31 cellular contexts compared by ENCODE assay signal in the genomic region with DNA sequence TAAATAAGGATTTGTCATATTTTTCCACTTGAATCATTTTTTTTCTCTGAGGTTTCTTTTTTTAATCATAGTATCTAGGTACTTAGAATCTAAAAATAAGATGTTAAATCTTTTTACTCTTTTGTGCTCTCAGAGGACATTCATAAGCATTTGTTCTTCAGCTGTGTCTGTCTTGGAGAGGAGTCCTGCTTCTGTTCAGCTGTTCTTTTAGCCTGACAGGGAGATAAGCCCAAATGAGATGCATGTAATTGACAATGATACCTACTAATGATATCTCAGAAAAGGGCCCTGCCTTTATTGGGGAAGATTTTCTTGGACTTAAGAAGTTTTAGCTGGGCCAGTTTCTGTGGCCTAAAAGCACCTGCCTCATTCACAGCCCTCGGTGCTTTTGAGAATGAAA.
"Had no signal": no experiment of that assay in that cellular context is flagged by ENCODE, and none has a peak within 500 bp of the region (broad histone marks: within the 10 kb centered on the region; RNA-seq: fewer than 3 reads in every experiment).

No MANE protein-coding gene starts in this region.

- H3K4me1 Mint-ChIP-seq: naive B cell; stimulated activated naive B cell treated with anti-CD40 and anti-IgM and Interleukin-4, amounts not matched to agents 10 μg/mL and 1 μg/mL and 100 μg/mL, for 72 hours had no signal

- H3K9me3 Mint-ChIP-seq: immature natural killer cell; naive B cell; natural killer cell; nephron progenitor cell; neural progenitor cell; stimulated activated naive B cell treated with anti-CD40 and anti-IgM and Interleukin-4, amounts not matched to agents 10 μg/mL and 1 μg/mL and 100 μg/mL, for 72 hours had no signal

- H3K27ac Mint-ChIP-seq: naive B cell; neural progenitor cell; progenitor cell of endocrine pancreas; stimulated activated naive B cell treated with anti-CD40 and anti-IgM and Interleukin-4, amounts not matched to agents 10 μg/mL and 1 μg/mL and 100 μg/mL, for 72 hours had no signal

- H3K79me2 ChIP-seq: parathyroid adenoma had no signal

- H3K4me2 ChIP-seq: neural progenitor cell had no signal

- ATAC-seq: heart left ventricle; left colon; left lung; mucosa of descending colon; natural killer cell; right lobe of liver; stimulated activated naive B cell treated with anti-CD40 and anti-IgM and Interleukin-4, amounts not matched to agents 10 μg/mL and 1 μg/mL and 100 μg/mL, for 72 hours; stimulated activated naive CD8-positive, alpha-beta T cell treated with anti-CD3 and anti-CD28 coated beads, Interleukin-15, Interleukin-2, amounts not matched to agents 100 U/mL and 50 U/mL, for 24 hours; upper lobe of right lung had no signal

- H3K27me3 ChIP-seq: heart left ventricle, left lung, neural progenitor cell, right atrium auricular region, right lobe of liver, stomach, testis, tibial artery, upper lobe of right lung had no signal

- H3K4me3 ChIP-seq: heart left ventricle, left lung, lung, mucosa of descending colon, neural progenitor cell, right atrium auricular region, right lobe of liver, skin epidermis, stomach, testis, tibial artery, upper lobe of right lung had no signal

- H3K4me3 Mint-ChIP-seq: immature natural killer cell; naive B cell; natural killer cell; nephron progenitor cell; neural progenitor cell; stimulated activated naive B cell treated with anti-CD40 and anti-IgM and Interleukin-4, amounts not matched to agents 10 μg/mL and 1 μg/mL and 100 μg/mL, for 72 hours had no signal

- H3K36me3 Mint-ChIP-seq: naive B cell; natural killer cell; neural progenitor cell; stimulated activated naive B cell treated with anti-CD40 and anti-IgM and Interleukin-4, amounts not matched to agents 10 μg/mL and 1 μg/mL and 100 μg/mL, for 72 hours had no signal

- H3K36me3 ChIP-seq: heart left ventricle, left lung, neural progenitor cell, neutrophil, right atrium auricular region, right lobe of liver, stomach, tibial artery, upper lobe of right lung had no signal

- H3K4me1 ChIP-seq: left lung, parathyroid adenoma, right lobe of liver, testis, upper lobe of right lung had no signal

- H3K27ac ChIP-seq: left lung, neural progenitor cell, neutrophil, parathyroid adenoma, right lobe of liver, skin epidermis, stomach, testis, tibial artery, upper lobe of right lung had no signal

- DNase-seq: heart left ventricle; hypothalamus; immature natural killer cell; kidney; left colon; left lung; midbrain; mucosa of descending colon; naive B cell; natural killer cell; nephron progenitor cell; occipital lobe; right lobe of liver; stimulated activated CD4-positive, alpha-beta T cell treated with anti-CD3 and anti-CD28 coated beads, Interleukin-12 subunit alpha, Interleukin-12 subunit beta, amount 100 ng/mL, for 4 hours; stimulated activated CD4-positive, alpha-beta T cell treated with anti-CD3 and anti-CD28 coated beads, Interleukin-15, amount 100 ng/mL, for 24 hours; stimulated activated CD4-positive, alpha-beta T cell treated with anti-CD3 and anti-CD28 coated beads, Interleukin-2, amount 100 ng/mL, for 24 hours; stimulated activated CD4-positive, alpha-beta T cell treated with anti-CD3 and anti-CD28 coated beads, Interleukin-4, amount 100 ng/mL, for 1 hour; stimulated activated naive B cell treated with anti-CD40 and anti-IgM and Interleukin-4, amounts not matched to agents 10 μg/mL and 1 μg/mL and 100 μg/mL, for 72 hours; stimulated activated naive CD8-positive, alpha-beta T cell treated with anti-CD3 and anti-CD28 coated beads, Interleukin-15, Interleukin-2, amounts not matched to agents 100 U/mL and 50 U/mL, for 24 hours; stomach; testis; tibial artery; trophoblast cell; upper lobe of right lung had no signal

- H3K9me3 ChIP-seq: heart left ventricle, left lung, mucosa of descending colon, neutrophil, right atrium auricular region, right lobe of liver, stomach, testis, tibial artery, upper lobe of right lung had no signal

- H2AFZ ChIP-seq: neural progenitor cell, parathyroid adenoma had no signal

- H3K9ac ChIP-seq: neural progenitor cell, parathyroid adenoma had no signal
